17 cellular contexts compared by ENCODE assay signal in genomic region chr10:121485443-121486139, GRCh38.
A peak's percentile ranks its signal among the peaks of the same experiment; 100 is the strongest.
DNase-seq lines count a peak whose midpoint lies in the region; ATAC-seq and TF ChIP-seq lines count a peak whose summit lies in the region.
"Had no signal": no experiment of that assay in that cellular context is flagged by ENCODE, and none has a peak within 500 bp of the region (broad histone marks: within the 10 kb centered on the region; RNA-seq: fewer than 3 reads in every experiment).

No MANE protein-coding gene starts in this region.

- CTCF ChIA-PET in Caco-2 (lab: Charles Lee) = no interaction called here

- no peak overlapping the region for H3K18ac ChIP-seq in mesendoderm (ENCODE audit: low read length)

- BruUV-seq in Caco-2 (replicated peaks; lab: Mats Ljungman, UMichigan) = no TSS peak

- H3K9ac ChIP-seq in mesendoderm (ENCODE audit: low read length) (no peak overlapping the region), rectal smooth muscle tissue (ENCODE audit: low read length) (no peak overlapping the region)
- H3K9ac ChIP-seq: BLaER1 treated with 17β-estradiol and CSF1 and Interleukin-3, amounts not matched to agents 10 nM and 100 nM; KMS-11 had no signal

- H3K4me1 ChIP-seq in Caco-2 = no peaks in the 10 kb centered on the region
- H3K4me1 ChIP-seq in mesendoderm (ENCODE audit: control insufficient read depth, low read depth, low read length) = peaks cover 4% of the 10 kb centered on the region
- peaks cover 7% of the 10 kb centered on the region for H3K4me1 ChIP-seq in rectal smooth muscle tissue (ENCODE audit: control insufficient read depth, insufficient read depth, low read length)

- DNase-seq in Caco-2 (no peak), dorsolateral prefrontal cortex (peak in 6 of 10 donors; percentile 27 to 70 (median 56)), mesendoderm (peak; percentile 57), NCI-H1436 (lab: John Stamatoyannopoulos, UW) (no peak), NCI-H524 (lab: John Stamatoyannopoulos, UW) (no peak), NCI-H1105 treated with DMSO at 0.1 percent for 48 hours (lab: John Stamatoyannopoulos, UW) (no peak)
- DNase-seq: GDM1, HFFc6, NCI-H146, NCI-H2227 treated with DMSO at 0.1 percent for 48 hours, NCI-H526 treated with DMSO at 0.1 percent for 48 hours had no signal

- no peak overlapping the region for H3K4me3 ChIP-seq in Caco-2 (ENCODE audit: low read depth, low read length)
- no peak overlapping the region for H3K4me3 ChIP-seq in dorsolateral prefrontal cortex
- H3K4me3 ChIP-seq in mesendoderm (ENCODE audit: low read length) = no peak overlapping the region
- H3K4me3 ChIP-seq in rectal smooth muscle tissue (ENCODE audit: low read length) = no peak overlapping the region
- H3K4me3 ChIP-seq: BLaER1 treated with 17β-estradiol and CSF1 and Interleukin-3, amounts not matched to agents 10 nM and 100 nM; GM12878 had no signal

- no peak overlapping the region for H3K4me3 Mint-ChIP-seq in Caco-2 (ENCODE audit: unreplicated experiment)
- H3K4me3 Mint-ChIP-seq: HFFc6 had no signal

- H4K8ac ChIP-seq in mesendoderm (ENCODE audit: low read depth, low read length) = no peak overlapping the region

- no peak overlapping the region for H3K4ac ChIP-seq in mesendoderm (ENCODE audit: low read depth, low read length)

- no peaks in the 10 kb centered on the region for H3K27me3 ChIP-seq in Caco-2 (replicated peaks; ENCODE audit: control insufficient read depth, insufficient read depth, low read length)
- H3K27me3 ChIP-seq in dorsolateral prefrontal cortex = no peaks in the 10 kb centered on the region
- no peaks in the 10 kb centered on the region for H3K27me3 ChIP-seq in mesendoderm (ENCODE audit: insufficient read depth, low read length, poor library complexity)
- no peaks in the 10 kb centered on the region for H3K27me3 ChIP-seq in rectal smooth muscle tissue (ENCODE audit: control insufficient read depth, insufficient read depth, low read length)
- H3K27me3 ChIP-seq: BLaER1 treated with 17β-estradiol and CSF1 and Interleukin-3, amounts not matched to agents 10 nM and 100 nM had no signal

- H3K79me1 ChIP-seq in mesendoderm (ENCODE audit: low read length) = no peaks in the 10 kb centered on the region

- H3K36me3 Mint-ChIP-seq in Caco-2 (ENCODE audit: insufficient read depth, unreplicated experiment) = peaks cover 100% of the 10 kb centered on the region

- no peak overlapping the region for H3K23ac ChIP-seq in mesendoderm (ENCODE audit: low read length)

- no peak for ATAC-seq in HG03097 (IDR thresholded peaks at IDR 0.05; ENCODE audit: low FRiP score, unreplicated experiment)
- ATAC-seq: GM12878 had no signal

- H3K56ac ChIP-seq in mesendoderm (ENCODE audit: low read length) = no peak overlapping the region

- H3K9me3 ChIP-seq in Caco-2 = no peaks in the 10 kb centered on the region
- H3K9me3 ChIP-seq: BLaER1 treated with 17β-estradiol and CSF1 and Interleukin-3, amounts not matched to agents 10 nM and 100 nM had no signal

- H3K4me1 Mint-ChIP-seq in Caco-2 (ENCODE audit: low read depth, unreplicated experiment) = peaks cover 17% of the 10 kb centered on the region

- H2AK5ac ChIP-seq in mesendoderm (ENCODE audit: low read length) = no peak overlapping the region

- no peak overlapping the region for H2BK15ac ChIP-seq in mesendoderm (replicated peaks; ENCODE audit: low read depth)

- no peak overlapping the region for H4K5ac ChIP-seq in mesendoderm (ENCODE audit: low read length)

- H3K9me3 Mint-ChIP-seq in Caco-2 (ENCODE audit: unreplicated experiment) = no peaks in the 10 kb centered on the region

- no peaks in the 10 kb centered on the region for H3K27me3 Mint-ChIP-seq in Caco-2 (ENCODE audit: insufficient read depth, unreplicated experiment)

- H3K4me2 ChIP-seq in mesendoderm (ENCODE audit: low read length) = no peak overlapping the region
- H3K4me2 ChIP-seq: BLaER1 treated with 17β-estradiol and CSF1 and Interleukin-3, amounts not matched to agents 10 nM and 100 nM; KMS-11 had no signal

- H3K36me3 ChIP-seq in Caco-2 (ENCODE audit: control insufficient read depth, insufficient read depth, low read length) = peaks cover 5% of the 10 kb centered on the region; the same call in 1 of the 2 replicates
- no peaks in the 10 kb centered on the region for H3K36me3 ChIP-seq in mesendoderm (ENCODE audit: control insufficient read depth, insufficient read depth, low read length)
- H3K36me3 ChIP-seq in rectal smooth muscle tissue (ENCODE audit: control insufficient read depth, insufficient read depth, low read length) = peaks cover 2% of the 10 kb centered on the region
- H3K36me3 ChIP-seq: BLaER1 treated with 17β-estradiol and CSF1 and Interleukin-3, amounts not matched to agents 10 nM and 100 nM had no signal

- TF ChIP-seq CTCF in Caco-2 (IDR thresholded peaks at IDR 0.05; ENCODE audit: insufficient read depth in 1 of 2, low read depth in 1 of 2, low read length in 1 of 2, severe bottlenecking in 1 of 2, unreplicated experiment in 1 of 2) = no peak
- no peak for TF ChIP-seq CTCF in dorsolateral prefrontal cortex (IDR thresholded peaks at IDR 0.05 in 54 of 56, conservative IDR thresholded peaks at IDR 0.05 in 2 of 56; ENCODE audit: low read depth in 1 of 56, partially characterized antibody in 56 of 56)

- no peaks in the 10 kb centered on the region for H3K79me2 ChIP-seq in mesendoderm (ENCODE audit: control insufficient read depth, insufficient read depth, low read length)

- no CpG with 5 or more reads among the region's 12 CpGs for WGBS in mesendoderm (ENCODE audit: extremely low coverage, insufficient coverage, low lambda C conversion rate)

- no peak overlapping the region for H2BK5ac ChIP-seq in mesendoderm (ENCODE audit: low read length)

- intact Hi-C loops in Caco-2 (cut with micrococcal nuclease; ENCODE audit: unreplicated experiment) = no loop called here
- intact Hi-C loops in dorsolateral prefrontal cortex (cut with DNase I) = no loop called here

- POLR2A ChIA-PET in Caco-2 (lab: Charles Lee) = no interaction called here

- H3K27ac Mint-ChIP-seq in Caco-2 (ENCODE audit: unreplicated experiment) = peak overlapping the region; percentile 26
- H3K27ac Mint-ChIP-seq: HFFc6 had no signal

- peak overlapping the region in 58 of 59 donors; percentile 18 to 92 (median 80) for H3K27ac ChIP-seq in dorsolateral prefrontal cortex
- no peak overlapping the region for H3K27ac ChIP-seq in mesendoderm (ENCODE audit: low read depth, low read length)
- H3K27ac ChIP-seq in rectal smooth muscle tissue (ENCODE audit: low read depth, low read length) = peak overlapping the region; percentile 32
- H3K27ac ChIP-seq: BLaER1 treated with 17β-estradiol and CSF1 and Interleukin-3, amounts not matched to agents 10 nM and 100 nM; KMS-11; RWPE1 had no signal

- no peak overlapping the region for H2BK120ac ChIP-seq in mesendoderm (ENCODE audit: low read depth, low read length)

Comparison
In these comparisons a context has a peak if more than half of its experiments do, and no peak if none do; other contexts are left out.
1. DNase-seq: peak in dorsolateral prefrontal cortex (6 of 10) and mesendoderm (single experiment); none in Caco-2 (0 of 2), NCI-H1436 (single experiment), NCI-H524 (0 of 2) and NCI-H1105 treated with DMSO at 0.1 percent for 48 hours (single experiment).